Comparison of ENCODE assay signal across 27 cellular contexts in the genomic region with DNA sequence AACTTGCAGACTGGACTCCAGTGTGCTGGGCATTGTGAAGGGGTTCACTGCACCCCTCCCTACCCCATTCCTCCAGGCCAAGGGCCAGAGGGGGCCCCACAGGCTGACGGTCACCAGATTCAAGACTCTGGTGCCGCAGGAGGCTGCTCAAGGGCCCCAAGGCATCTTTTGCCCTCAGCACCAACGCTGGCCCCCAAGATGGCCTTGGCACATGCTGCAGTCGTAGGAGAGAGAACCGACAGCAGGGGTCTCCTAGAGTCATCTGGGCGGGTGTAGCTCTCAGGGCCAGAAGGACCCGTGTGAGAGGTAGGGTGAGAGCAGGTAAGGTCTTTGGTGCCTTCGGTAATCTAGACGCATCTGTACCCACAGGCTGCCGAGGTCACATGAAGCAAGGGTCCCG.
"Had no signal": no experiment of that assay in that cellular context is flagged by ENCODE, and none has a peak within 500 bp of the region (broad histone marks: within the 10 kb centered on the region; RNA-seq: fewer than 3 reads in every experiment).

No MANE protein-coding gene starts in this region.

- H3K27me3 ChIP-seq: adrenal gland, ascending aorta, brain microvascular endothelial cell had no signal

- H3K4me1 ChIP-seq: adrenal gland, ascending aorta had no signal

- H3K4me3 Mint-ChIP-seq: activated naive CD4-positive, alpha-beta T cell treated with anti-CD3 and anti-CD28 coated beads, Interleukin-2, amount 50 U/mL, for 24 hours; activated T-cell treated with anti-CD3 and anti-CD28 coated beads, Interleukin-2, amount 50 U/mL, for 4 hours; naive thymus-derived CD4-positive, alpha-beta T cell; neural crest cell; T-cell; T-helper 2 cell treated with Interferon-gamma antibody and Interleukin-4, amounts not matched to agents 5 μg/mL and 100 μg/mL, for 36 hours; type B pancreatic cell had no signal

- H3K27me3 Mint-ChIP-seq: type B pancreatic cell had no signal

- H3K4me3 ChIP-seq: adrenal gland, ascending aorta, lung, thoracic aorta had no signal

- H3K36me3 Mint-ChIP-seq: activated naive CD4-positive, alpha-beta T cell treated with anti-CD3 and anti-CD28 coated beads, Interleukin-2, amount 50 U/mL, for 24 hours; naive thymus-derived CD4-positive, alpha-beta T cell; T-cell; type B pancreatic cell had no signal

- ATAC-seq: activated T-cell treated with anti-CD3 and anti-CD28 coated beads, Interleukin-2, amount 50 U/mL, for 4 hours; esophagus mucosa; left lobe of liver; naive thymus-derived CD4-positive, alpha-beta T cell; T-cell had no signal

- H3K27ac ChIP-seq: adrenal gland, ascending aorta, brain microvascular endothelial cell, thoracic aorta had no signal

- H3K4me1 Mint-ChIP-seq: activated naive CD4-positive, alpha-beta T cell treated with anti-CD3 and anti-CD28 coated beads, Interleukin-2, amount 50 U/mL, for 24 hours; naive thymus-derived CD4-positive, alpha-beta T cell; neural crest cell; T-cell had no signal

- H3K9me3 ChIP-seq: adrenal gland, ascending aorta, thoracic aorta had no signal

- H3K9me3 Mint-ChIP-seq: activated naive CD4-positive, alpha-beta T cell treated with anti-CD3 and anti-CD28 coated beads, Interleukin-2, amount 50 U/mL, for 24 hours; activated T-cell treated with anti-CD3 and anti-CD28 coated beads, Interleukin-2, amount 50 U/mL, for 4 hours; naive thymus-derived CD4-positive, alpha-beta T cell; neural crest cell; T-cell; T-helper 2 cell treated with Interferon-gamma antibody and Interleukin-4, amounts not matched to agents 5 μg/mL and 100 μg/mL, for 36 hours; type B pancreatic cell had no signal

- H3K27ac Mint-ChIP-seq: activated naive CD4-positive, alpha-beta T cell treated with anti-CD3 and anti-CD28 coated beads, Interleukin-2, amount 50 U/mL, for 24 hours; naive thymus-derived CD4-positive, alpha-beta T cell; T-cell; T-helper 2 cell treated with Interferon-gamma antibody and Interleukin-4, amounts not matched to agents 5 μg/mL and 100 μg/mL, for 36 hours; type B pancreatic cell had no signal

- FAIRE-seq: colon, endothelial cell of umbilical vein had no signal

- H3K36me3 ChIP-seq: adrenal gland, ascending aorta, brain microvascular endothelial cell, thoracic aorta had no signal

- DNase-seq: activated CD4-positive, alpha-beta T cell treated with anti-CD3 and anti-CD28 coated beads, Interleukin-2, amount 50 U/mL, for 4 hours; activated CD8-positive, alpha-beta memory T cell treated with anti-CD3 and anti-CD28 coated beads for 24 hours; activated CD8-positive, alpha-beta memory T cell treated with anti-CD3 and anti-CD28 coated beads, Interleukin-2, amount 50 U/mL, for 4 hours; activated gamma-delta T cell treated with Interleukin-2 at 50 U/mL for 16 hours; activated T-cell treated with anti-CD3 and anti-CD28 coated beads, Interleukin-2, amount 50 U/mL, for 4 hours; brain microvascular endothelial cell; central memory CD4-positive, alpha-beta T cell; effector memory CD4-positive, alpha-beta T cell; foreskin melanocyte; naive thymus-derived CD4-positive, alpha-beta T cell; posterior cingulate gyrus; retina; stimulated activated CD4-positive, alpha-beta T cell treated with anti-CD3 and anti-CD28 coated beads, Interleukin-4, amount 100 ng/mL, for 24 hours; stimulated activated naive CD4-positive, alpha-beta T cell treated with Interleukin-2 at 50 U/mL for 16 hours had no signal
